ENCODE assay signal across 1 cellular context in the genomic region with DNA sequence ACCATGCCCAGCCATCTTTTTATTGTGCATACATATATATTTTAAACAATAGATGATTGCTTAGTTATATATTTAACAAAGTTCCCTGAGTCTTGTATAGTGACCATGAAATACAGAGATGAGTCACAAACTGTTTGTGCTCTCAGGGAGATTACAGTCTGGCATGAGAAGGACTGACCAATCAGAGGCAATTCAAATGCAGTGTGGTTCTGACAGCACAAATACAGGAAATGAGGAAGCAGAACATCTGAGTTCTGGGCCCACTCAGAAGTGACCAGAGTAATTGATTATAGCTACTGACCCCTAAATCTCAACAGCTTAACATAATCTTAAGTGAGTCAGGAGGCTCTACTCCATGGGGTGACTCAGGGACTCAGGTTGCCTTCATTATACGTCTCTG.
TF ChIP-seq lines count a peak whose summit lies in the region.

No MANE protein-coding gene starts in this region.

TF ChIP-seq in IMR-90, 13 proteins besides CTCF, POLR2A, EP300 and RAD21 (continued from another document):
- TF ChIP-seq SMC3 (IDR thresholded peaks at IDR 0.05; ENCODE audit: low read depth, low read length): no peak
- no peak for TF ChIP-seq NFE2L2 (IDR thresholded peaks at IDR 0.05; ENCODE audit: low read depth, low read length)
- TF ChIP-seq BHLHE40 (IDR thresholded peaks at IDR 0.05; ENCODE audit: low read depth, low read length): no peak
- no peak for TF ChIP-seq FOS (IDR thresholded peaks at IDR 0.05; ENCODE audit: low read depth, low read length)
- TF ChIP-seq CEBPB (IDR thresholded peaks at IDR 0.05; ENCODE audit: low read depth, low read length): no peak
- TF ChIP-seq CHD1 (IDR thresholded peaks at IDR 0.05; ENCODE audit: low read depth, low read length): no peak
- TF ChIP-seq, protein P1, sequence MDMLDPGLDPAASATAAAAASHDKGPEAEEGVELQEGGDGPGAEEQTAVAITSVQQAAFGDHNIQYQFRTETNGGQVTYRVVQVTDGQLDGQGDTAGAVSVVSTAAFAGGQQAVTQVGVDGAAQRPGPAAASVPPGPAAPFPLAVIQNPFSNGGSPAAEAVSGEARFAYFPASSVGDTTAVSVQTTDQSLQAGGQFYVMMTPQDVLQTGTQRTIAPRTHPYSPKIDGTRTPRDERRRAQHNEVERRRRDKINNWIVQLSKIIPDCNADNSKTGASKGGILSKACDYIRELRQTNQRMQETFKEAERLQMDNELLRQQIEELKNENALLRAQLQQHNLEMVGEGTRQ (IDR thresholded peaks at IDR 0.05; ENCODE audit: low read depth, low read length): no peak
- TF ChIP-seq RFX5 (IDR thresholded peaks at IDR 0.05; ENCODE audit: low read depth, low read length): no peak
- no peak for TF ChIP-seq RCOR1 (IDR thresholded peaks at IDR 0.05; ENCODE audit: insufficient replicate concordance, low read length)
